16 cellular contexts compared by ENCODE assay signal in the genomic region with DNA sequence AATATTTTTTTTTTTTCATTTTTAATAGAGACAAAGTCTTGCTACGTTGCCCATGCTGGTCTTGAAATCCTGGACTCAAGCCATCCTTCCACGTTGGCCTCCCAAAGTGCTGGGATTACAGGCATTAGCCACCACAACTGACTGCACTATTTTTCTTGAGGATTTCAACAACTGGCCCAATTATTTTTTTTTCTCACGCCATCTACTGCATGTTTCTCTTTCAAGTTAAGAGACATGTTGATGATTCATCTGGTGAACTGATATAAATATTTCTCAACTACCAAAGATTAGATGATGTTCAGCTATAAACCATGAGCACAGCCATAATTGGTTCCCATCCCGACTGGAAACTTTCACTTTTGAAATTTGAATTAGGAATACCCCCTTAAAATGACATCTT.
"Had no signal": no experiment of that assay in that cellular context is flagged by ENCODE, and none has a peak within 500 bp of the region (broad histone marks: within the 10 kb centered on the region; RNA-seq: fewer than 3 reads in every experiment).

No MANE protein-coding gene starts in this region.

- H3K4me3 Mint-ChIP-seq: central memory CD8-positive, alpha-beta T cell; immature natural killer cell; naive thymus-derived CD8-positive, alpha-beta T cell; type B pancreatic cell had no signal

- ATAC-seq: foreskin keratinocyte; left colon; naive thymus-derived CD8-positive, alpha-beta T cell; psoas muscle; right lobe of liver had no signal

- H3K36me3 Mint-ChIP-seq: immature natural killer cell; naive thymus-derived CD8-positive, alpha-beta T cell; type B pancreatic cell had no signal

- H3K9me3 Mint-ChIP-seq: type B pancreatic cell had no signal

- H3K9me3 ChIP-seq: esophagus squamous epithelium, neutrophil, psoas muscle, right lobe of liver, suprapubic skin, thyroid gland had no signal

- H3K27me3 Mint-ChIP-seq: central memory CD8-positive, alpha-beta T cell; type B pancreatic cell had no signal

- H3K27ac Mint-ChIP-seq: immature natural killer cell; naive thymus-derived CD8-positive, alpha-beta T cell; type B pancreatic cell had no signal

- DNase-seq: dermis blood vessel endothelial cell; esophagus squamous epithelium; foreskin keratinocyte; immature natural killer cell; kidney; left colon; naive thymus-derived CD8-positive, alpha-beta T cell; psoas muscle; retina; right lobe of liver; stimulated activated naive CD4-positive, alpha-beta T cell treated with Interleukin-2 at 50 U/mL for 16 hours; thyroid gland had no signal

- H3K36me3 ChIP-seq: esophagus squamous epithelium, neutrophil, right lobe of liver, suprapubic skin, thyroid gland had no signal

- H3K27ac ChIP-seq: esophagus squamous epithelium, foreskin keratinocyte, neutrophil, psoas muscle, right lobe of liver, suprapubic skin, thyroid gland had no signal

- H3K4me3 ChIP-seq: esophagus squamous epithelium, psoas muscle, right lobe of liver, suprapubic skin, thyroid gland had no signal

- H3K4me1 Mint-ChIP-seq: central memory CD8-positive, alpha-beta T cell; immature natural killer cell; naive thymus-derived CD8-positive, alpha-beta T cell had no signal

- H3K27me3 ChIP-seq: esophagus squamous epithelium, foreskin keratinocyte, neutrophil, right lobe of liver, suprapubic skin, thyroid gland had no signal

- H3K4me1 ChIP-seq: esophagus squamous epithelium, foreskin keratinocyte, psoas muscle, right lobe of liver, suprapubic skin, thyroid gland had no signal
